In the genomic region with DNA sequence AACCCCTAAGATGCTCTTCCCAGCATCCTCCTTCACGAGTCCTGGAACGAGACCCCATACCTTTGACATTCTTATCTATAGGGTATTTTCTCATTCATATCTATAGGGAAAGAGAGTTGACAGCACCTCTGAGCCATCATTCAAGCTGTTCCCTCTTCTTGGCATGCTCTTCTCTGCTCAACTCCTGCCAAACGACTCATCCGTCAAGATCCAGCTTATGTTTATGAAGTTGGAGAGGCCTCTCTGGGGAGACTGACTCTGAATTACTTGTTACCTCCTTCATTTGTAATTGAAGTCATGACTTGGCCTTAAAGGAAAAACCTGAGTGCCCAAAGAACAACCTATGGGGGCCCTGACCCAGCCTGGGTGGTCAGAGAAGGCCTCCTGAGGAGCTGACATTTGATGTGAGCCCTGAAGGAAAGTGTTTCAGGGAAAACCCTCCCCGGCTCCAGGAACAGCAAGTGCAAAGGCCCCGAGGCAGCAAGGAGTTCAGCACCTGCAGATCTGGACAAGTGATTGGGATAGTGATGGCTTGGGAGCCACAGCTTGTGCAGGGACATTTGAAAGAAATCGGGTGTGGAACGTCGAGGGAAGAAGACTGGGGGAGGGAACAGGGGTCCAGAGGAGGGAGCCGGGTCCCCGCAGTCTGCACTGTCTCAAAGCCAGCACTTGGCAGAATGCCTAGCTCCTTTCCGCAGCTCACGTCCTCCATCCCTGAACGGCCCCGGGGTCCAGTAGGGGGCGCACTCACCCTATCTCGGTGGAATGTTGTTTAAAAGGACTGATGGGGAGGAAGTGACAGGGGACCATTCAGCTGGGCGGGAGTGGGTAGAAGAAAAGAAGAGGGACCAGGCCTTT, we compare ENCODE assay signal across 9 cellular contexts. TPM values are rescaled to one million over a fixed set of nuclear protein-coding genes. Genes with fewer than 3 reads are reported as not detected.
DNase-seq lines count a peak whose midpoint lies in the region; ATAC-seq and TF ChIP-seq lines count a peak whose summit lies in the region.
"Had no signal": no experiment of that assay in that cellular context is flagged by ENCODE, and none has a peak within 500 bp of the region (broad histone marks: within the 10 kb centered on the region; RNA-seq: fewer than 3 reads in every experiment).

No MANE protein-coding gene starts in this region.

- H3K36me3 Mint-ChIP-seq in endothelial cell (ENCODE audit: low read depth, unreplicated experiment), result no peaks in the 10 kb centered on the region

- POLR2A ChIA-PET in A673 (lab: Charles Lee; ENCODE audit: low non-redundant PET), result no interaction called here

- CTCF ChIA-PET in A673 (lab: Charles Lee), result interaction anchor here (0.6 to 1.1 kb wide), 10 partner anchors 12 to 132 kb away, joined by 3 to 26 read pairs (median 4); partner anchors contain the start of genes FAM43B and PINK1

- H3K27ac ChIP-seq in A673 (ENCODE audit: low read depth, low read length, poor library complexity, severe bottlenecking), result no peak overlapping the region

- H3K36me3 ChIP-seq in A673 (ENCODE audit: insufficient read depth, low read length, poor library complexity, severe bottlenecking), result no peaks in the 10 kb centered on the region
- H3K36me3 ChIP-seq in mucosa of descending colon (ENCODE audit: low read depth), result no peaks in the 10 kb centered on the region

- TF ChIP-seq CTCF in A673 (conservative IDR thresholded peaks at IDR 0.05; ENCODE audit: low read depth, low read length) (peak; percentile 91), GM13977 (IDR thresholded peaks at IDR 0.05; ENCODE audit: extremely low read depth, insufficient read depth, missing control alignments) (peak; percentile 86), endothelial cell (IDR thresholded peaks at IDR 0.05; ENCODE audit: unreplicated experiment) (peak; percentile 70), mucosa of descending colon (IDR thresholded peaks at IDR 0.05) (peak; percentile 68)

- no peak overlapping the region for H3K4me3 ChIP-seq in A673 (ENCODE audit: low read depth, low read length, poor library complexity, severe bottlenecking)
- H3K4me3 ChIP-seq in mucosa of descending colon, result no peak overlapping the region

- H3K9me3 ChIP-seq in A673 (ENCODE audit: low read depth, low read length, poor library complexity, severe bottlenecking) (no peaks in the 10 kb centered on the region), mucosa of descending colon (no peaks in the 10 kb centered on the region)

- H3K4me3 Mint-ChIP-seq in endothelial cell (ENCODE audit: unreplicated experiment), result no peak overlapping the region
- H3K4me3 Mint-ChIP-seq: naive B cell had no signal

- intact Hi-C loops in A673 (cut with micrococcal nuclease; ENCODE audit: unreplicated experiment) (loop anchor here (1.0 kb wide), 1 partner anchor 59 kb away; no protein-coding TSS in a partner anchor), mucosa of descending colon (cut with DNase I, micrococcal nuclease) (loop anchor here in 1 of 2 donors (10.0 kb wide), 1 partner anchor 60 kb away; the partner anchor contains the start of gene PINK1)

- H3K4me1 ChIP-seq in A673 (ENCODE audit: insufficient read depth, low read length, poor library complexity, severe bottlenecking) (no peaks in the 10 kb centered on the region), mucosa of descending colon (ENCODE audit: low read depth) (no peaks in the 10 kb centered on the region)

- H3K27me3 ChIP-seq in A673 (replicated peaks; ENCODE audit: insufficient read depth, low read depth, low read length, poor library complexity), result no peaks in the 10 kb centered on the region

- peak; percentile 99 for ATAC-seq in mucosa of descending colon

- in situ Hi-C loops in GM13977 (cut with MboI; ENCODE audit: low pct_unique_long_range_greater_than_20kb, low sequenced_read_pairs, unreplicated experiment), result no loop called here

- no TSS peak for BruUV-seq in A673 (replicated peaks; lab: Mats Ljungman, UMichigan)

- H3K9me3 Mint-ChIP-seq in endothelial cell (ENCODE audit: unreplicated experiment), result no peaks in the 10 kb centered on the region

- peaks cover 10% of the 10 kb centered on the region for H3K4me1 Mint-ChIP-seq in endothelial cell (ENCODE audit: unreplicated experiment)
- H3K4me1 Mint-ChIP-seq: naive B cell had no signal

- no peak overlapping the region for H3K27ac Mint-ChIP-seq in endothelial cell (ENCODE audit: unreplicated experiment)

- DNase-seq in A673 (ENCODE audit: low spot score) (peak; percentile 90), GM13977 (ENCODE audit: low spot score) (peak; percentile 86), NCI-H446 (lab: John Stamatoyannopoulos, UW) (peak; percentile 49 to 73), endothelial cell (ENCODE audit: low spot score) (peak; percentile 81), mucosa of descending colon (peak; percentile 82 to 96 (median 94)), DMS114 treated with DMSO at 0.1 percent for 48 hours (lab: John Stamatoyannopoulos, UW; ENCODE audit: unreplicated experiment) (no peak)
- DNase-seq in activated CD4-positive, alpha-beta T cell treated with anti-CD3 and anti-CD28 coated beads, Interleukin-2, amount 50 U/mL, for 4 hours, result peak; percentile 22 to 35
- peak; percentile 39 to 64 for DNase-seq in stimulated activated CD8-positive, alpha-beta memory T cell treated with anti-CD3 and anti-CD28 coated beads, Interleukin-7, amount 100 ng/mL, for 48 hours (ENCODE audit: extremely low read depth in 1 of 2, low read depth in 1 of 2)
- DNase-seq: naive B cell had no signal

- H3K27me3 Mint-ChIP-seq in endothelial cell (ENCODE audit: unreplicated experiment), result no peaks in the 10 kb centered on the region

RNA-seq across cellular contexts. Expression of gene CDA, which starts 14.0 kb away (rescaled TPM):
- total RNA-seq in A673 (2021) (not detected in 2 replicates), endothelial cell (ENCODE audit: unreplicated experiment) (1.1 TPM), mucosa of descending colon (10 to 100 TPM; 33.9 to 63.8 (median 60.9) TPM)

RNA-seq across cellular contexts. Expression of gene FAM43B, which starts 22.5 kb away (rescaled TPM):
- total RNA-seq in A673 (2021), result not detected in 2 replicates
- 1.7 TPM for total RNA-seq in endothelial cell (ENCODE audit: unreplicated experiment)
- under 1 TPM; 0.14 to 0.92 (median 0.43) TPM for total RNA-seq in mucosa of descending colon

RNA-seq across cellular contexts. Expression of gene PINK1, which starts 58.3 kb away (rescaled TPM):
- total RNA-seq in A673 (2021) (7.2 and 13.3 TPM in 2 replicates), endothelial cell (ENCODE audit: unreplicated experiment) (40.0 TPM), mucosa of descending colon (100 to 1,000 TPM in 2 of 3 donors, 10 to 100 TPM in 1; 75.4 to 141 (median 111) TPM)

Comparison
In these comparisons a context has a peak if more than half of its experiments do, and no peak if none do; other contexts are left out.
1. RNA of gene CDA, which starts 14.0 kb away (total RNA-seq): 33.9 to 63.8 TPM in mucosa of descending colon; 1.1 TPM in endothelial cell (single experiment) and not detected in A673; every median in the first group is over 10 times any median in the second.
2. Peak in every context shown above with its lines, with median percentiles within 50 percentile points of each other: CTCF ChIP-seq.